In genomic region chr20:2364014-2364413, GRCh38 we compare ENCODE assay signal across 28 cellular contexts. TPM values are rescaled to one million over a fixed set of nuclear protein-coding genes. Genes with fewer than 3 reads are reported as not detected.
DNase-seq lines count a peak whose midpoint lies in the region; ATAC-seq, FAIRE-seq and TF ChIP-seq lines count a peak whose summit lies in the region.
"Had no signal": no experiment of that assay in that cellular context is flagged by ENCODE, and none has a peak within 500 bp of the region (broad histone marks: within the 10 kb centered on the region; RNA-seq: fewer than 3 reads in every experiment).

No MANE protein-coding gene starts in this region.

- H3K9me2 ChIP-seq in GM23248 (ENCODE audit: insufficient read depth) (no peaks in the 10 kb centered on the region), PC-9 (ENCODE audit: insufficient read depth) (no peaks in the 10 kb centered on the region)

- H3K4me1 Mint-ChIP-seq in natural killer cell treated with Interleukin-12 subunit alpha and Interleukin-12 subunit beta and Interleukin-15 and Interleukin-18, amount 100 ng/mL, for 72 hours (ENCODE audit: low read depth in 2 of 2): no peaks in the 10 kb centered on the region
- H3K4me1 Mint-ChIP-seq: activated naive CD4-positive, alpha-beta T cell treated with anti-CD3 and anti-CD28 coated beads, Interleukin-2, amount 50 U/mL, for 24 hours; neural progenitor cell had no signal

- H3K27me3 ChIP-seq in GM23248 (replicated peaks; ENCODE audit: insufficient read depth) (no peaks in the 10 kb centered on the region), PC-9 (ENCODE audit: insufficient read depth, low read depth) (no peaks in the 10 kb centered on the region), endothelial cell of umbilical vein (ENCODE audit: control insufficient read depth in 2 of 2, insufficient read depth in 2 of 2, low read length in 2 of 2) (peaks cover 4 to 11% of the 10 kb centered on the region in 2 experiments)
- H3K27me3 ChIP-seq: neural progenitor cell, stomach, transverse colon had no signal

- H2AFZ ChIP-seq in GM23248: no peak overlapping the region
- H2AFZ ChIP-seq in PC-9: peak overlapping the region; percentile 49; the same call in 1 of the 2 replicates
- no peak overlapping the region for H2AFZ ChIP-seq in endothelial cell of umbilical vein (ENCODE audit: low read depth, low read length)
- H2AFZ ChIP-seq: neural progenitor cell had no signal

- peak overlapping the region; percentile 13 for H3K4me2 ChIP-seq in GM23248 (ENCODE audit: unreplicated experiment)
- peak overlapping the region; percentile 62 for H3K4me2 ChIP-seq in PC-9
- no peak overlapping the region for H3K4me2 ChIP-seq in endothelial cell of umbilical vein (ENCODE audit: insufficient read depth, low read length)
- H3K4me2 ChIP-seq: neural progenitor cell had no signal

- TF ChIP-seq POLR2A in endothelial cell of umbilical vein (IDR thresholded peaks at IDR 0.05; ENCODE audit: low read depth, low read length): no peak

- FAIRE-seq in endothelial cell of umbilical vein (lab: Jason Lieb, UNC): no peak
- FAIRE-seq: kidney had no signal

- H3K36me3 ChIP-seq in GM23248 (ENCODE audit: low read depth): 0 out of 2 replicates have a peak, but pooled peaks cover 4% of the 10 kb centered on the region
- no peaks in the 10 kb centered on the region for H3K36me3 ChIP-seq in PC-9 (ENCODE audit: low read depth)
- H3K36me3 ChIP-seq in endothelial cell of umbilical vein (ENCODE audit: control insufficient read depth in 2 of 2, extremely low read depth in 1 of 2, insufficient read depth in 2 of 2, low read length in 2 of 2): no peaks in the 10 kb centered on the region
- H3K36me3 ChIP-seq: neural progenitor cell, stomach, transverse colon had no signal

- H3K27me3 Mint-ChIP-seq in natural killer cell treated with Interleukin-12 subunit alpha and Interleukin-12 subunit beta and Interleukin-15 and Interleukin-18, amount 100 ng/mL, for 72 hours: peaks cover 43 to 59% of the 10 kb centered on the region in 2 donors

- CTCF ChIA-PET in PC-9 (lab: Charles Lee) (no interaction called here), endothelial cell of umbilical vein (lab: Charles Lee) (interaction anchor here (1.2 to 2.2 kb wide), 4 partner anchors 11 to 23 kb away, joined by 4 to 5 read pairs (median 5); no protein-coding TSS in a partner anchor)

- no peaks in the 10 kb centered on the region for H3K79me2 ChIP-seq in GM23248 (ENCODE audit: insufficient read depth)
- no peaks in the 10 kb centered on the region for H3K79me2 ChIP-seq in PC-9 (ENCODE audit: low read depth)
- no peaks in the 10 kb centered on the region for H3K79me2 ChIP-seq in endothelial cell of umbilical vein (ENCODE audit: control insufficient read depth, insufficient read depth, low read length)

- 47 to 54% methylated on average over 4 of the region's 4 CpGs for WGBS in GM23248 (ENCODE audit: low coverage in 1 of 2, low lambda C conversion rate in 2 of 2, missing lambda C conversion rate in 2 of 2), 2 experiments

- H4K20me1 ChIP-seq in GM23248 (ENCODE audit: insufficient read depth) (no peaks in the 10 kb centered on the region), PC-9 (ENCODE audit: insufficient read depth) (no peaks in the 10 kb centered on the region), endothelial cell of umbilical vein (replicated peaks; ENCODE audit: control insufficient read depth, extremely low read depth, insufficient read depth, low read length) (no peaks in the 10 kb centered on the region)

- in situ Hi-C loops in GM23248 (cut with MboI): no loop called here

- peaks cover 4% of the 10 kb centered on the region for H3K9me3 Mint-ChIP-seq in natural killer cell treated with Interleukin-12 subunit alpha and Interleukin-12 subunit beta and Interleukin-15 and Interleukin-18, amount 100 ng/mL, for 72 hours

- no peak overlapping the region for H3K9ac ChIP-seq in GM23248
- H3K9ac ChIP-seq in endothelial cell of umbilical vein (replicated peaks; ENCODE audit: extremely low read depth, insufficient read depth, low read length): no peak overlapping the region
- H3K9ac ChIP-seq: neural progenitor cell had no signal

- H3K9me3 ChIP-seq in GM23248 (ENCODE audit: low read depth) (peaks cover 7% of the 10 kb centered on the region), PC-9 (ENCODE audit: insufficient read depth, low read depth) (peaks cover 3% of the 10 kb centered on the region; the same call in 1 of the 2 replicates), endothelial cell of umbilical vein (replicated peaks; ENCODE audit: control insufficient read depth, insufficient read depth, low read length) (no peaks in the 10 kb centered on the region)

- intact Hi-C loops in PC-9 (cut with micrococcal nuclease; ENCODE audit: unreplicated experiment): no loop called here
- intact Hi-C loops in endothelial cell of umbilical vein (cut with micrococcal nuclease): no loop called here

- no peaks in the 10 kb centered on the region for H3K9me1 ChIP-seq in endothelial cell of umbilical vein (replicated peaks; ENCODE audit: control insufficient read depth, extremely low read depth, insufficient read depth, low read length)

- no peak for ATAC-seq in natural killer cell treated with Interleukin-12 subunit alpha and Interleukin-12 subunit beta and Interleukin-15 and Interleukin-18, amount 100 ng/mL, for 72 hours
- ATAC-seq: CD8-positive, alpha-beta T cell; sciatic nerve had no signal

- H3K4me1 ChIP-seq in GM23248 (ENCODE audit: insufficient read depth): peaks cover 10% of the 10 kb centered on the region
- H3K4me1 ChIP-seq in PC-9 (replicated peaks; ENCODE audit: insufficient read depth): peaks cover 22% of the 10 kb centered on the region
- H3K4me1 ChIP-seq in endothelial cell of umbilical vein (ENCODE audit: control insufficient read depth, extremely low read depth, insufficient read depth, low read length): no peaks in the 10 kb centered on the region
- H3K4me1 ChIP-seq: neural progenitor cell, stomach, transverse colon had no signal

- H3K4me3 Mint-ChIP-seq in natural killer cell treated with Interleukin-12 subunit alpha and Interleukin-12 subunit beta and Interleukin-15 and Interleukin-18, amount 100 ng/mL, for 72 hours: no peak overlapping the region
- H3K4me3 Mint-ChIP-seq: activated naive CD4-positive, alpha-beta T cell treated with anti-CD3 and anti-CD28 coated beads, Interleukin-2, amount 50 U/mL, for 24 hours; CD8-positive, alpha-beta T cell; neural progenitor cell had no signal

- dilution Hi-C loops in endothelial cell of umbilical vein (cut with MboI; ENCODE audit: extremely low pct_ligation_motif_present, low sequenced_read_pairs): no loop called here

- DNase-seq in GM23248 (peak; percentile 87), PC-9 (peak in 1 of 2 experiments; percentile 69), endothelial cell of umbilical vein (ENCODE audit: low read depth, low spot score) (peak; percentile 53), lung microvascular endothelial cell (ENCODE audit: low read depth in 2 of 2) (peak; percentile 69 to 97), NCI-H524 (lab: John Stamatoyannopoulos, UW) (no peak)
- no peak for DNase-seq in natural killer cell treated with Interleukin-12 subunit alpha and Interleukin-12 subunit beta and Interleukin-15 and Interleukin-18, amount 100 ng/mL, for 72 hours (ENCODE audit: low spot score)
- DNase-seq in activated CD4-positive, alpha-beta T cell treated with anti-CD3 and anti-CD28 coated beads for 48 hours: no peak
- DNase-seq: AML-193; aorta; CD8-positive, alpha-beta T cell; central memory CD4-positive, alpha-beta T cell; erythroblast; KG1; kidney; NCI-H1930; NCI-H226; posterior cingulate gyrus; SIG-M5; stomach; SW 1271; T1000; transverse colon had no signal

- no TSS peak for BruUV-seq in PC-9 (replicated peaks; lab: Mats Ljungman, UMichigan)
- no TSS peak for BruUV-seq in endothelial cell of umbilical vein (replicated peaks; lab: Mats Ljungman, UMichigan)

- TF ChIP-seq CTCF in PC-9 (conservative IDR thresholded peaks at IDR 0.05): no peak
- no peak for TF ChIP-seq CTCF in endothelial cell of umbilical vein (IDR thresholded peaks at IDR 0.05; ENCODE audit: extremely low read depth in 1 of 2, insufficient read depth in 1 of 2, low read depth in 1 of 2, low read length in 2 of 2)

- POLR2A ChIA-PET in PC-9 (lab: Charles Lee; ENCODE audit: unreplicated experiment) (interaction anchor here (0.7 kb wide), 1 partner anchor 667 kb away, joined by 3 read pairs; no protein-coding TSS in a partner anchor), endothelial cell of umbilical vein (lab: Charles Lee) (no interaction called here)

- peaks cover 17% of the 10 kb centered on the region for H3K36me3 Mint-ChIP-seq in natural killer cell treated with Interleukin-12 subunit alpha and Interleukin-12 subunit beta and Interleukin-15 and Interleukin-18, amount 100 ng/mL, for 72 hours
- H3K36me3 Mint-ChIP-seq: CD8-positive, alpha-beta T cell; neural progenitor cell had no signal

- H3K4me3 ChIP-seq in GM23248 (no peak overlapping the region), PC-9 (peak overlapping the region; percentile 30; the same call in 1 of the 2 replicates), endothelial cell of umbilical vein (replicated peaks in 1 of 3; ENCODE audit: insufficient read depth in 1 of 3, low read depth in 1 of 3, low read length in 3 of 3) (no peak overlapping the region)
- H3K4me3 ChIP-seq: lung, neural progenitor cell, stomach, transverse colon had no signal

- H3F3A ChIP-seq in GM23248 (ENCODE audit: insufficient read depth): 0 out of 2 replicates have a peak, but pooled peaks cover 5% of the 10 kb centered on the region
- H3F3A ChIP-seq in PC-9 (ENCODE audit: insufficient read depth, low read depth): peaks cover 9% of the 10 kb centered on the region; the same call in 1 of the 2 replicates

- no peak overlapping the region for H3K27ac Mint-ChIP-seq in natural killer cell treated with Interleukin-12 subunit alpha and Interleukin-12 subunit beta and Interleukin-15 and Interleukin-18, amount 100 ng/mL, for 72 hours
- H3K27ac Mint-ChIP-seq: activated naive CD4-positive, alpha-beta T cell treated with anti-CD3 and anti-CD28 coated beads, Interleukin-2, amount 50 U/mL, for 24 hours; CD8-positive, alpha-beta T cell; neural progenitor cell had no signal

- H3K27ac ChIP-seq in GM23248: peak overlapping the region; percentile 16; the same call in 1 of the 2 replicates
- peak overlapping the region; percentile 92 for H3K27ac ChIP-seq in PC-9
- no peak overlapping the region for H3K27ac ChIP-seq in endothelial cell of umbilical vein (ENCODE audit: insufficient read depth, low read depth, low read length)
- H3K27ac ChIP-seq: neural progenitor cell, stomach, transverse colon had no signal

RNA-seq across cellular contexts. Expression of gene TGM6, which starts 16.7 kb away (rescaled TPM):
- total RNA-seq in GM23248 (2014; rRNA removed; shearing (Covaris generic)): not detected in 2 replicates
- polyA plus RNA-seq in GM23248 (2016; fragmentation: Nextera tagmentation; extraction: Ambion mirVana): not detected in 2 replicates
- not detected in 2 replicates for total RNA-seq in PC-9 (2021)
- not detected in 2 replicates for total RNA-seq in endothelial cell of umbilical vein
- not detected in 2 replicates for polyA plus RNA-seq in endothelial cell of umbilical vein
- polyA plus RNA-seq in endothelial cell of umbilical vein (2011; cell fraction: cytosol; rRNA removed): not detected in 2 replicates
- not detected in 2 replicates for polyA plus RNA-seq in endothelial cell of umbilical vein (2011; cell fraction: nucleus; rRNA removed)
- not detected in 2 replicates for polyA plus RNA-seq in endothelial cell of umbilical vein (2012)
- not detected in 2 replicates for polyA minus RNA-seq in endothelial cell of umbilical vein
- not detected for polyA minus RNA-seq in endothelial cell of umbilical vein (2011; cell fraction: cytosol; rRNA and poly(A)+ RNA removed)
- polyA minus RNA-seq in endothelial cell of umbilical vein (2011; cell fraction: nucleus; rRNA and poly(A)+ RNA removed): not detected in 2 replicates
- total RNA-seq in lung microvascular endothelial cell: not detected in 2 replicates
- not detected for total RNA-seq in natural killer cell treated with Interleukin-12 subunit alpha and Interleukin-12 subunit beta and Interleukin-15 and Interleukin-18, amount 100 ng/mL, for 72 hours
- total RNA-seq: aorta; CD8-positive, alpha-beta T cell; glomerular endothelial cell; HT-29; kidney; lung; sciatic nerve; stomach had no signal
- polyA plus RNA-seq: aorta, lung, stomach had no signal

Comparison
In these comparisons a context has a peak if more than half of its experiments do, and no peak if none do; other contexts are left out.
1. DNase-seq: peak in GM23248 (single experiment), endothelial cell of umbilical vein (single experiment) and lung microvascular endothelial cell (2 of 2); none in natural killer cell treated with Interleukin-12 subunit alpha and Interleukin-12 subunit beta and Interleukin-15 and Interleukin-18, amount 100 ng/mL, for 72 hours (single experiment), activated CD4-positive, alpha-beta T cell treated with anti-CD3 and anti-CD28 coated beads for 48 hours (single experiment) and NCI-H524 (0 of 2).